17 cellular contexts compared by ENCODE assay signal in genomic region chr3:134956395-134956794, GRCh38.
DNase-seq lines count a peak whose midpoint lies in the region; ATAC-seq and TF ChIP-seq lines count a peak whose summit lies in the region.
"Had no signal": no experiment of that assay in that cellular context is flagged by ENCODE, and none has a peak within 500 bp of the region (broad histone marks: within the 10 kb centered on the region; RNA-seq: fewer than 3 reads in every experiment).

No MANE protein-coding gene starts in this region.

- no peak overlapping the region for H3K4me3 Mint-ChIP-seq in natural killer cell
- no peak overlapping the region for H3K4me3 Mint-ChIP-seq in stimulated activated effector memory CD8-positive, alpha-beta T cell treated with anti-CD3 and anti-CD28 coated beads, Interleukin-12 subunit alpha, Interleukin-12 subunit beta, amount 100 ng/mL, for 72 hours

- no peaks in the 10 kb centered on the region for H3K27me3 Mint-ChIP-seq in natural killer cell (ENCODE audit: low read depth in 2 of 2)
- H3K27me3 Mint-ChIP-seq: naive B cell had no signal

- H3K27ac Mint-ChIP-seq in natural killer cell, result no peak overlapping the region
- no peak overlapping the region for H3K27ac Mint-ChIP-seq in stimulated activated effector memory CD8-positive, alpha-beta T cell treated with anti-CD3 and anti-CD28 coated beads, Interleukin-12 subunit alpha, Interleukin-12 subunit beta, amount 100 ng/mL, for 72 hours
- H3K27ac Mint-ChIP-seq: activated naive CD4-positive, alpha-beta T cell treated with anti-CD3 and anti-CD28 coated beads, Interleukin-2, amount 50 U/mL, for 72 hours; naive B cell had no signal

- DNase-seq in GM06990 (ENCODE audit: extremely low read depth, insufficient read length) (peak; percentile 9), natural killer cell (no peak), NCI-H2171 (lab: John Stamatoyannopoulos, UW) (no peak), GM10266 (ENCODE audit: extremely low spot score) (no peak)
- no peak for DNase-seq in stimulated activated effector memory CD8-positive, alpha-beta T cell treated with anti-CD3 and anti-CD28 coated beads, Interleukin-12 subunit alpha, Interleukin-12 subunit beta, amount 100 ng/mL, for 72 hours (ENCODE audit: low spot score in 2 of 2)
- DNase-seq: 8988T; activated CD4-positive, CD25-positive, alpha-beta regulatory T cell; DMS79 treated with DMSO at 0.1 percent for 48 hours; naive B cell; NCI-H2081; psoas muscle; stimulated activated CD8-positive, alpha-beta memory T cell treated with anti-CD3 and anti-CD28 coated beads, Interleukin-4, amount 100 ng/mL, for 48 hours had no signal

- H3K36me3 Mint-ChIP-seq in natural killer cell, result no peaks in the 10 kb centered on the region
- H3K36me3 Mint-ChIP-seq in stimulated activated effector memory CD8-positive, alpha-beta T cell treated with anti-CD3 and anti-CD28 coated beads, Interleukin-12 subunit alpha, Interleukin-12 subunit beta, amount 100 ng/mL, for 72 hours, result no peaks in the 10 kb centered on the region
- H3K36me3 Mint-ChIP-seq: activated naive CD4-positive, alpha-beta T cell treated with anti-CD3 and anti-CD28 coated beads, Interleukin-2, amount 50 U/mL, for 72 hours; naive B cell had no signal

- H3K4me3 ChIP-seq in GM06990 (replicated peaks; ENCODE audit: low read depth, low read length), result no peak overlapping the region
- H3K4me3 ChIP-seq: psoas muscle, tibial nerve had no signal

- H3K27me3 ChIP-seq in GM06990 (replicated peaks; ENCODE audit: control insufficient read depth, insufficient read depth, low read length), result no peaks in the 10 kb centered on the region
- H3K27me3 ChIP-seq: tibial nerve had no signal

- H3K9me3 Mint-ChIP-seq in natural killer cell, result no peaks in the 10 kb centered on the region
- H3K9me3 Mint-ChIP-seq in stimulated activated effector memory CD8-positive, alpha-beta T cell treated with anti-CD3 and anti-CD28 coated beads, Interleukin-12 subunit alpha, Interleukin-12 subunit beta, amount 100 ng/mL, for 72 hours, result no peaks in the 10 kb centered on the region
- H3K9me3 Mint-ChIP-seq: activated naive CD4-positive, alpha-beta T cell treated with anti-CD3 and anti-CD28 coated beads, Interleukin-2, amount 50 U/mL, for 72 hours had no signal

- ATAC-seq in GM19372 (IDR thresholded peaks at IDR 0.05; ENCODE audit: low read depth, unreplicated experiment) (peak; percentile 61), HG02588 (IDR thresholded peaks at IDR 0.05; ENCODE audit: unreplicated experiment) (peak; percentile 77), HG03196 (IDR thresholded peaks at IDR 0.05; ENCODE audit: unreplicated experiment) (peak; percentile 56), natural killer cell (no peak)
- no peak for ATAC-seq in stimulated activated effector memory CD8-positive, alpha-beta T cell treated with anti-CD3 and anti-CD28 coated beads, Interleukin-12 subunit alpha, Interleukin-12 subunit beta, amount 100 ng/mL, for 72 hours
- ATAC-seq: activated naive CD4-positive, alpha-beta T cell treated with anti-CD3 and anti-CD28 coated beads, Interleukin-2, amount 50 U/mL, for 72 hours; psoas muscle had no signal

- H3K36me3 ChIP-seq in GM06990 (ENCODE audit: control insufficient read depth, insufficient read depth, low read length), result no peaks in the 10 kb centered on the region

- no peaks in the 10 kb centered on the region for H3K4me1 Mint-ChIP-seq in natural killer cell
- H3K4me1 Mint-ChIP-seq in stimulated activated effector memory CD8-positive, alpha-beta T cell treated with anti-CD3 and anti-CD28 coated beads, Interleukin-12 subunit alpha, Interleukin-12 subunit beta, amount 100 ng/mL, for 72 hours, result no peaks in the 10 kb centered on the region
- H3K4me1 Mint-ChIP-seq: naive B cell had no signal

- intact Hi-C loops in natural killer cell (cut with micrococcal nuclease), result no loop called here

- no peak for TF ChIP-seq CTCF in GM06990 (IDR thresholded peaks at IDR 0.05; ENCODE audit: insufficient read depth, low read length, poor library complexity, severe bottlenecking)
- no peak for TF ChIP-seq CTCF in natural killer cell (IDR thresholded peaks at IDR 0.05)
- no peak for TF ChIP-seq CTCF in GM10266 (IDR thresholded peaks at IDR 0.05; ENCODE audit: control insufficient read depth, insufficient read depth, low read depth, missing control alignments)

Comparison
In these comparisons a context has a peak if more than half of its experiments do, and no peak if none do; other contexts are left out.
1. ATAC-seq: peak in GM19372 (single experiment), HG02588 (single experiment) and HG03196 (single experiment); none in natural killer cell (0 of 3) and stimulated activated effector memory CD8-positive, alpha-beta T cell treated with anti-CD3 and anti-CD28 coated beads, Interleukin-12 subunit alpha, Interleukin-12 subunit beta, amount 100 ng/mL, for 72 hours (single experiment).